1 cellular context compared by ENCODE assay signal in genomic region chrX:20265726-20266681, GRCh38.
TF ChIP-seq lines count a peak whose summit lies in the region.

No MANE protein-coding gene starts in this region.

TF ChIP-seq in H1, 55 proteins besides CTCF, POLR2A, EP300 and RAD21:
- TF ChIP-seq JUN (IDR thresholded peaks at IDR 0.05; ENCODE audit: low read depth, low read length) (no peak), ASH2L (IDR thresholded peaks at IDR 0.05; ENCODE audit: low read length) (peak; percentile 3), CHD7 (IDR thresholded peaks at IDR 0.05; ENCODE audit: insufficient replicate concordance, low read length) (no peak)
TF ChIP-seq in H1: peak in this region for 1.
